ENCODE assay signal across 9 cellular contexts in the genomic region with DNA sequence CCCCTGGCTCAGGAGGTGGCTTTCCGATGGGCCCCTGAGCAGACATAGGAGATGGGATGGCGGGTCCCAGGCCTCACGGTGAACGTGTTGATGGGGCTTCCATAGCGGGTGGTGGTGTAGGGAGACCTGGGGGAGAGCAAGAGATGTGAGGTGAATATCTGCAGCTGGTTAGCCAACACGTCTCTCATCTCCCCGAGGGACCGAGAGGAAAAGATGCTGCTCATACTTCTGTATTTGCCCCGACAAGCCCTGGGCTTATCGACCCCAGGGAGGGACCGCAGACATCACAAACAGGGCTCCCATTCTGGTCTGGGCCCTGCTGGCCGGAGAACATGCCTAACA. TPM values are rescaled to one million over a fixed set of nuclear protein-coding genes. Genes with fewer than 3 reads are reported as not detected.
DNase-seq lines count a peak whose midpoint lies in the region; ATAC-seq and TF ChIP-seq lines count a peak whose summit lies in the region.
"Had no signal": no experiment of that assay in that cellular context is flagged by ENCODE, and none has a peak within 500 bp of the region (broad histone marks: within the 10 kb centered on the region; RNA-seq: fewer than 3 reads in every experiment).

No MANE protein-coding gene starts in this region.

- no peak for TF ChIP-seq POLR2A in suprapubic skin (IDR thresholded peaks at IDR 0.05)

- intact Hi-C loops in activated naive CD4-positive, alpha-beta T cell treated with anti-CD3 and anti-CD28 coated beads for 36 hours (cut with micrococcal nuclease), result loop anchor here (1.0 to 2.0 kb wide), 7 partner anchors 28 to 444 kb away; a partner anchor contains a TSS
- intact Hi-C loops in mammary epithelial cell (cut with micrococcal nuclease), result no loop called here

- no peak for ATAC-seq in WTC11
- ATAC-seq: SK-N-SH treated with all-trans-retinoic acid at 6 μM for 48 hours had no signal

- in situ Hi-C loops in mammary epithelial cell (cut with MboI; ENCODE audit: low sequenced_read_pairs in 2 of 2), result no loop called here

- no peak overlapping the region for H3K4me2 ChIP-seq in mammary epithelial cell (ENCODE audit: insufficient read depth, low read depth, low read length)

- TF ChIP-seq CTCF in WTC11 (IDR thresholded peaks at IDR 0.05), result no peak
- no peak for TF ChIP-seq CTCF in suprapubic skin (IDR thresholded peaks at IDR 0.05)
- no peak for TF ChIP-seq CTCF in BE2C (IDR thresholded peaks at IDR 0.05; ENCODE audit: low read depth, low read length)
- no peak for TF ChIP-seq CTCF in mammary epithelial cell (conservative IDR thresholded peaks at IDR 0.05 in 1 of 2, IDR thresholded peaks at IDR 0.05 in 1 of 2; ENCODE audit: extremely low read depth in 1 of 2, insufficient read depth in 1 of 2, low read depth in 1 of 2, low read length in 2 of 2)

- 77% methylated on average over 12 of the region's 12 CpGs for WGBS in suprapubic skin
- WGBS in mammary epithelial cell (ENCODE audit: low coverage, missing lambda C conversion rate), result 95% methylated on average over 8 of the region's 12 CpGs

- H3K36me3 Mint-ChIP-seq in activated naive CD4-positive, alpha-beta T cell treated with anti-CD3 and anti-CD28 coated beads for 36 hours (ENCODE audit: low read depth), result no peaks in the 10 kb centered on the region
- peaks cover 33% of the 10 kb centered on the region for H3K36me3 Mint-ChIP-seq in WTC11

- POLR2A ChIA-PET in WTC11 (lab: Charles Lee), result no interaction called here

- no peaks in the 10 kb centered on the region for H3K79me2 ChIP-seq in mammary epithelial cell (ENCODE audit: insufficient read depth, low read length)

- H3K9ac ChIP-seq in iPS-15b (ENCODE audit: low read depth, low read length) (no peak overlapping the region), mammary epithelial cell (ENCODE audit: insufficient read depth, low read length) (no peak overlapping the region)

- dilution Hi-C loops in mammary epithelial cell (cut with HindIII; ENCODE audit: low sequenced_read_pairs), result no loop called here

- peaks cover 21% of the 10 kb centered on the region for H3K4me1 Mint-ChIP-seq in activated naive CD4-positive, alpha-beta T cell treated with anti-CD3 and anti-CD28 coated beads for 36 hours (ENCODE audit: low read depth)
- H3K4me1 Mint-ChIP-seq in WTC11, result peaks cover 28% of the 10 kb centered on the region

- CTCF ChIA-PET in activated naive CD4-positive, alpha-beta T cell treated with anti-CD3 and anti-CD28 coated beads for 36 hours (lab: Charles Lee), result interaction anchor here (0.7 to 3.0 kb wide), 27 partner anchors 8 to 444 kb away, joined by 3 to 18 read pairs (median 6); a partner anchor contains a TSS
- CTCF ChIA-PET in WTC11 (lab: Charles Lee) (interaction anchor here (0.9 to 4.5 kb wide), 42 partner anchors 10 to 503 kb away, joined by 3 to 127 read pairs (median 8); a partner anchor contains a TSS), mammary epithelial cell (lab: Charles Lee; ENCODE audit: low non-redundant PET) (no interaction called here)

- H3K27ac Mint-ChIP-seq in activated naive CD4-positive, alpha-beta T cell treated with anti-CD3 and anti-CD28 coated beads for 36 hours, result no peak overlapping the region
- peak overlapping the region; percentile 57 for H3K27ac Mint-ChIP-seq in WTC11

- no peaks in the 10 kb centered on the region for H3K9me3 Mint-ChIP-seq in activated naive CD4-positive, alpha-beta T cell treated with anti-CD3 and anti-CD28 coated beads for 36 hours
- no peaks in the 10 kb centered on the region for H3K9me3 Mint-ChIP-seq in WTC11

- no peak overlapping the region for H2AFZ ChIP-seq in mammary epithelial cell (ENCODE audit: low read depth, low read length)

- peak overlapping the region; percentile 46 for H3K4me3 ChIP-seq in iPS-15b (ENCODE audit: low read depth, low read length)
- peak overlapping the region; percentile 45 for H3K4me3 ChIP-seq in suprapubic skin
- no peak overlapping the region for H3K4me3 ChIP-seq in BE2C (ENCODE audit: low read depth, low read length)
- H3K4me3 ChIP-seq in mammary epithelial cell (replicated peaks in 1 of 3; ENCODE audit: insufficient read depth in 1 of 3, low read depth in 2 of 3, low read length in 3 of 3), result no peak overlapping the region

- no peaks in the 10 kb centered on the region for H3K27me3 Mint-ChIP-seq in activated naive CD4-positive, alpha-beta T cell treated with anti-CD3 and anti-CD28 coated beads for 36 hours (ENCODE audit: low read depth)
- peaks cover 14% of the 10 kb centered on the region for H3K27me3 Mint-ChIP-seq in WTC11 (ENCODE audit: low read depth)

- H3K36me3 ChIP-seq in iPS-15b (ENCODE audit: control insufficient read depth, insufficient read depth, low read length), result peaks cover 20% of the 10 kb centered on the region
- peaks cover 21% of the 10 kb centered on the region for H3K36me3 ChIP-seq in suprapubic skin
- no peaks in the 10 kb centered on the region for H3K36me3 ChIP-seq in BE2C
- peaks cover 12% of the 10 kb centered on the region for H3K36me3 ChIP-seq in mammary epithelial cell (ENCODE audit: insufficient read depth, low read length)

- no peaks in the 10 kb centered on the region for H3K9me3 ChIP-seq in iPS-15b (ENCODE audit: control insufficient read depth, insufficient read depth, low read length)
- no peaks in the 10 kb centered on the region for H3K9me3 ChIP-seq in suprapubic skin
- H3K9me3 ChIP-seq in BE2C, result no peaks in the 10 kb centered on the region
- H3K9me3 ChIP-seq in mammary epithelial cell (replicated peaks; ENCODE audit: insufficient read depth, low read length), result no peaks in the 10 kb centered on the region

- peaks cover 4% of the 10 kb centered on the region for H3K27me3 ChIP-seq in iPS-15b (ENCODE audit: control insufficient read depth, insufficient read depth, low read length)
- H3K27me3 ChIP-seq in suprapubic skin, result no peaks in the 10 kb centered on the region
- H3K27me3 ChIP-seq in BE2C, result no peaks in the 10 kb centered on the region
- no peaks in the 10 kb centered on the region for H3K27me3 ChIP-seq in mammary epithelial cell (ENCODE audit: insufficient read depth, low read length)

- H3K4me1 ChIP-seq in iPS-15b (ENCODE audit: control insufficient read depth, insufficient read depth, low read length) (peaks cover 7% of the 10 kb centered on the region), suprapubic skin (peaks cover 70% of the 10 kb centered on the region), BE2C (no peaks in the 10 kb centered on the region), mammary epithelial cell (ENCODE audit: insufficient read depth, low read length) (peaks cover 24% of the 10 kb centered on the region)

- BruUV-seq in mammary epithelial cell (replicated peaks; lab: Mats Ljungman, UMichigan), result no TSS peak

- DNase-seq in activated naive CD4-positive, alpha-beta T cell treated with anti-CD3 and anti-CD28 coated beads for 36 hours, result no peak
- no peak for DNase-seq in activated naive CD4-positive, alpha-beta T cell treated with Interleukin-2 at 50 U/mL for 16 hours
- DNase-seq in WTC11 (ENCODE audit: low spot score), result no peak
- no peak for DNase-seq in suprapubic skin (ENCODE audit: low spot score in 2 of 2)
- no peak for DNase-seq in AG08395 (ENCODE audit: low spot score)
- DNase-seq in BE2C, result no peak
- DNase-seq in mammary epithelial cell, result no peak

- H3K4me3 Mint-ChIP-seq in activated naive CD4-positive, alpha-beta T cell treated with anti-CD3 and anti-CD28 coated beads for 36 hours, result peak overlapping the region; percentile 65
- peak overlapping the region; percentile 51 for H3K4me3 Mint-ChIP-seq in WTC11

- TF ChIP-seq EP300 in suprapubic skin (IDR thresholded peaks at IDR 0.05), result no peak

- H4K20me1 ChIP-seq in mammary epithelial cell (ENCODE audit: insufficient read depth, low read length), result no peaks in the 10 kb centered on the region

- H3K27ac ChIP-seq in suprapubic skin (peak overlapping the region; percentile 52), mammary epithelial cell (ENCODE audit: insufficient read depth, low read depth, low read length) (no peak overlapping the region)

TF ChIP-seq in WTC11, 78 proteins besides CTCF, POLR2A, EP300 and RAD21 (continues in another document):
- no peak for TF ChIP-seq OVOL2 (CRISPR knock-in tag; IDR thresholded peaks at IDR 0.05; ENCODE audit: borderline replicate concordance)
- TF ChIP-seq, protein P1, sequence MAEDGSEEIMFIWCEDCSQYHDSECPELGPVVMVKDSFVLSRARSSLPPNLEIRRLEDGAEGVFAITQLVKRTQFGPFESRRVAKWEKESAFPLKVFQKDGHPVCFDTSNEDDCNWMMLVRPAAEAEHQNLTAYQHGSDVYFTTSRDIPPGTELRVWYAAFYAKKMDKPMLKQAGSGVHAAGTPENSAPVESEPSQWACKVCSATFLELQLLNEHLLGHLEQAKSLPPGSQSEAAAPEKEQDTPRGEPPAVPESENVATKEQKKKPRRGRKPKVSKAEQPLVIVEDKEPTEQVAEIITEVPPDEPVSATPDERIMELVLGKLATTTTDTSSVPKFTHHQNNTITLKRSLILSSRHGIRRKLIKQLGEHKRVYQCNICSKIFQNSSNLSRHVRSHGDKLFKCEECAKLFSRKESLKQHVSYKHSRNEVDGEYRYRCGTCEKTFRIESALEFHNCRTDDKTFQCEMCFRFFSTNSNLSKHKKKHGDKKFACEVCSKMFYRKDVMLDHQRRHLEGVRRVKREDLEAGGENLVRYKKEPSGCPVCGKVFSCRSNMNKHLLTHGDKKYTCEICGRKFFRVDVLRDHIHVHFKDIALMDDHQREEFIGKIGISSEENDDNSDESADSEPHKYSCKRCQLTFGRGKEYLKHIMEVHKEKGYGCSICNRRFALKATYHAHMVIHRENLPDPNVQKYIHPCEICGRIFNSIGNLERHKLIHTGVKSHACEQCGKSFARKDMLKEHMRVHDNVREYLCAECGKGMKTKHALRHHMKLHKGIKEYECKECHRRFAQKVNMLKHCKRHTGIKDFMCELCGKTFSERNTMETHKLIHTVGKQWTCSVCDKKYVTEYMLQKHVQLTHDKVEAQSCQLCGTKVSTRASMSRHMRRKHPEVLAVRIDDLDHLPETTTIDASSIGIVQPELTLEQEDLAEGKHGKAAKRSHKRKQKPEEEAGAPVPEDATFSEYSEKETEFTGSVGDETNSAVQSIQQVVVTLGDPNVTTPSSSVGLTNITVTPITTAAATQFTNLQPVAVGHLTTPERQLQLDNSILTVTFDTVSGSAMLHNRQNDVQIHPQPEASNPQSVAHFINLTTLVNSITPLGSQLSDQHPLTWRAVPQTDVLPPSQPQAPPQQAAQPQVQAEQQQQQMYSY (CRISPR knock-in tag; IDR thresholded peaks at IDR 0.05), result no peak

RNA-seq across cellular contexts. Expression of a gene that starts 38.7 kb away (rescaled TPM):
- under 1 TPM; 0.12 to 0.14 TPM for total RNA-seq in activated naive CD4-positive, alpha-beta T cell treated with anti-CD3 and anti-CD28 coated beads for 36 hours
- total RNA-seq in WTC11 (2021) (38.1 to 52.6 TPM (median 38.2 TPM) in 3 replicates), suprapubic skin (100 to 1,000 TPM; 112 to 150 (median 122) TPM), mammary epithelial cell (10 to 100 TPM; 10.3 to 42.4 TPM)
- 1.8 TPM for polyA plus RNA-seq in BE2C (2012; ENCODE audit: insufficient read depth, insufficient read length, low read depth)
- polyA plus RNA-seq in mammary epithelial cell, result 9.5 TPM
- polyA minus RNA-seq in mammary epithelial cell, result 27.8 TPM

RNA-seq across cellular contexts. Expression of a gene that starts 53.4 kb away (rescaled TPM):
- 10 to 100 TPM; 67.3 to 68.5 TPM for total RNA-seq in activated naive CD4-positive, alpha-beta T cell treated with anti-CD3 and anti-CD28 coated beads for 36 hours
- 29.6 to 33.6 TPM (median 31.0 TPM) in 3 replicates for total RNA-seq in WTC11 (2021)
- total RNA-seq in suprapubic skin, result 10 to 100 TPM; 19.2 to 28.5 (median 26.4) TPM
- 30.5 TPM for polyA plus RNA-seq in BE2C (2012; ENCODE audit: insufficient read depth, insufficient read length, low read depth)
- total RNA-seq in mammary epithelial cell, result 10 to 100 TPM; 12.8 to 23.5 TPM
- polyA plus RNA-seq in mammary epithelial cell, result 27.1 TPM
- 32.3 TPM for polyA minus RNA-seq in mammary epithelial cell

Comparison
In these comparisons a context has a peak if more than half of its experiments do, and no peak if none do; other contexts are left out.
1. H3K4me3 ChIP-seq: peak in iPS-15b (single experiment) and suprapubic skin (single experiment); none in BE2C (single experiment) and mammary epithelial cell (0 of 3).
2. RNA of a gene that starts 38.7 kb away (total RNA-seq): 112 to 150 TPM in suprapubic skin, 38.1 to 52.6 TPM in WTC11 and 10.3 to 42.4 TPM in mammary epithelial cell; 0.12 to 0.14 TPM in activated naive CD4-positive, alpha-beta T cell treated with anti-CD3 and anti-CD28 coated beads for 36 hours; every median in the first group is over 4 times any median in the second.